11 cellular contexts compared by ENCODE assay signal in the genomic region with DNA sequence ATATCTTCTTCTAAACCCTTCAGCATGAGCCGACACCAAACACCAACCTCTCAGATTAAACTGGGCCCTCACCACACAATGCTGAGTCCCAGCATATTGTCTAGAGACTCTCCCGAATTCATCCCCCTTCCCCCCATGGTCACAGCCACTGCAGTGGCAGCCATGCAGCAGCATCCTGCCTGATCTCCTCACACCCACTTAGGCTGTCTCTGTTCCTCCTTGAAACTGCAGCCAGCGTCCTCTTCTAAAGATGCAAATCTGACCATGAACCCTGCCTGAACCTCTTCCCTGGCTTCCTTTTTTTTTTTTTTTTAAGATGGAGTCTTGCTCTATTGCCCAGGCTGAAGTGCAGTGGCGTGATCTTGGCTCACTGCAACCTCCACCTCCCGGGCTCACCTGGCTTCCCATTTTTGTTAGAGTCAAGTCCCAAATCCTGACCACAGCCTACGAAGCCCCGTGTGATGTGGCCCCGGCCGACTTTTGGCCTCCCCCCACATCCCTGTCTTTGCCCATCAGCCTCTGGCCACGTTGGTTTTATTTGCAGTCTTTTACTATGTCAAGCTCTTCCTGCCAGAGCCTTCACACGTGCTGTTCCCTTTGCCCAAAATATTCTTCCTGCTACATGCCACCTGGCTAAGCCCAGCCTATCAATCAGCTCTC.
A peak's percentile ranks its signal among the peaks of the same experiment; 100 is the strongest.
DNase-seq lines count a peak whose midpoint lies in the region; ATAC-seq and TF ChIP-seq lines count a peak whose summit lies in the region.
"Had no signal": no experiment of that assay in that cellular context is flagged by ENCODE, and none has a peak within 500 bp of the region (broad histone marks: within the 10 kb centered on the region; RNA-seq: fewer than 3 reads in every experiment).

No MANE protein-coding gene starts in this region.

- ATAC-seq in GM19023 (IDR thresholded peaks at IDR 0.05; ENCODE audit: unreplicated experiment) (peak; percentile 53), GM21737 (IDR thresholded peaks at IDR 0.05; ENCODE audit: unreplicated experiment) (peak; percentile 66), HG03354 (IDR thresholded peaks at IDR 0.05; ENCODE audit: poor library complexity, severe bottlenecking, unreplicated experiment) (peak; percentile 46)

- TF ChIP-seq CTCF in tibial artery (IDR thresholded peaks at IDR 0.05): no peak

- peaks cover 0 to 74% of the 10 kb centered on the region in 2 donors for H3K27me3 ChIP-seq in tibial artery
- H3K27me3 ChIP-seq: adrenal gland had no signal

- H3K4me1 ChIP-seq in tibial artery: peaks cover 0 to 16% (median 11%) of the 10 kb centered on the region in 4 donors

- H3K36me3 ChIP-seq in tibial artery: no peaks in the 10 kb centered on the region
- H3K36me3 ChIP-seq: adrenal gland, neural progenitor cell had no signal

- H3K4me3 ChIP-seq in tibial artery: no peak overlapping the region
- H3K4me3 ChIP-seq: adrenal gland, neural progenitor cell had no signal

- DNase-seq in substantia nigra (lab: John Stamatoyannopoulos, UW) (no peak), DMS114 treated with DMSO at 0.1 percent for 48 hours (lab: John Stamatoyannopoulos, UW; ENCODE audit: unreplicated experiment) (no peak), NCI-H748 treated with DMSO at 0.1 percent for 48 hours (lab: John Stamatoyannopoulos, UW) (no peak), tibial artery (no peak)
- DNase-seq: NCI-H146; stimulated activated CD4-positive, alpha-beta T cell treated with anti-CD3 and anti-CD28 coated beads, Interleukin-1b, Interleukin-23, amount 100 ng/mL, for 48 hours had no signal

- intact Hi-C loops in tibial artery (cut with DNase I; ENCODE audit: low total_unique reads): no loop called here

- H3K9me3 ChIP-seq in tibial artery: no peaks in the 10 kb centered on the region
- H3K9me3 ChIP-seq: adrenal gland had no signal

- H3K27ac ChIP-seq in substantia nigra (ENCODE audit: low read depth, low read length, poor library complexity, severe bottlenecking): peak overlapping the region; percentile 73
- no peak overlapping the region for H3K27ac ChIP-seq in tibial artery
- H3K27ac ChIP-seq: adrenal gland, neural progenitor cell had no signal
